Comparison of ENCODE assay signal across 1 cellular context in the genomic region with DNA sequence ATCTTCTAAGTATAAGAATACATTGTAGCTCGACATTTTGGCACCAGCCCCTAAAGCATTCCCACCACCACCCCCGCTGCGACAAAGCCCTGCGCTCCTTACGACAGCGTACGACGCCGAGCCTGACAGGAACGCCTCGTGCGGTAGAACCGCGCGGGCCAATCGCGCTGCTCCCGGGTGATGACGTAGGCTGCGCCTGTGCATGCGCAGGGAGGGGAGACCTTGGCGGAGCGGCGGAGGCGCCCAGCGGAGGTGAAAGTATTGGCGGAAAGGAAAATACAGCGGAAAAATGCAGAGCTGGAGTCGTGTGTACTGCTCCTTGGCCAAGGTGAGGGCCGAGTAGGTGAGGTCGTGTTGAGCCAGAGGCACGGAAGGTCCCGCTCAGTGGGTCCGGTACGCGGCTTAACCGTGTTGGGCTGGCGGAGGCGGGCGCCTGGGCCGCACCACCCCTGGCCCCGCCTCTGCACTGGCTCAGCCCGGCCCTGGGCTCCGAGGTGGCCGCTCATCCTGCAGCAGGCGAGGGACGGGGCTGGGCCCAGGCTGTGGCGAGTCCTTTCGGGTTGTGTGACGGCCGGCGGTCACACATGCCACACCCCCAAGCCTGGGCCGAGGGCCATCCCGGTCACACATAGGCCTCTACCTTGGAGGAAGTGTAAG.
TF ChIP-seq lines count a peak whose summit lies in the region.

A gene with protein sequence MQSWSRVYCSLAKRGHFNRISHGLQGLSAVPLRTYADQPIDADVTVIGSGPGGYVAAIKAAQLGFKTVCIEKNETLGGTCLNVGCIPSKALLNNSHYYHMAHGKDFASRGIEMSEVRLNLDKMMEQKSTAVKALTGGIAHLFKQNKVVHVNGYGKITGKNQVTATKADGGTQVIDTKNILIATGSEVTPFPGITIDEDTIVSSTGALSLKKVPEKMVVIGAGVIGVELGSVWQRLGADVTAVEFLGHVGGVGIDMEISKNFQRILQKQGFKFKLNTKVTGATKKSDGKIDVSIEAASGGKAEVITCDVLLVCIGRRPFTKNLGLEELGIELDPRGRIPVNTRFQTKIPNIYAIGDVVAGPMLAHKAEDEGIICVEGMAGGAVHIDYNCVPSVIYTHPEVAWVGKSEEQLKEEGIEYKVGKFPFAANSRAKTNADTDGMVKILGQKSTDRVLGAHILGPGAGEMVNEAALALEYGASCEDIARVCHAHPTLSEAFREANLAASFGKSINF (plus strand): TSS at position 222 of the 657 bp plus-strand sequence. CDS start 68 bp downstream, at position 290.

TF ChIP-seq in K562, 482 proteins besides CTCF, POLR2A, EP300 and RAD21 (continued from another document and continues in another):
- TF ChIP-seq USF1 (CRISPR knock-in tag; IDR thresholded peaks at IDR 0.05) (no peak; the same call in 1 of the 2 replicates), GABPB2 (CRISPR knock-in tag; conservative IDR thresholded peaks at IDR 0.05) (0 out of 2 replicates have a peak, but pooled peaks have one; percentile 3), NELFE (IDR thresholded peaks at IDR 0.05; ENCODE audit: insufficient read depth, insufficient read length) (no peak), BACH1 (tag; IDR thresholded peaks at IDR 0.05) (no peak), CBX5 (IDR thresholded peaks at IDR 0.05; ENCODE audit: borderline replicate concordance, low read depth) (0 out of 2 replicates have a peak, but pooled peaks have one; percentile 53), RNF2 (IDR thresholded peaks at IDR 0.05) (no peak), CREB5 (CRISPR knock-in tag; IDR thresholded peaks at IDR 0.05) (0 out of 2 replicates have a peak, but pooled peaks have one; percentile 52), PURB (CRISPR knock-in tag; IDR thresholded peaks at IDR 0.05; ENCODE audit: low read depth) (no peak), ATF1 (CRISPR knock-in tag; IDR thresholded peaks at IDR 0.05) (no peak; the same call in 1 of the 2 replicates), ATF1 (tag; IDR thresholded peaks at IDR 0.05) (peak; percentile 99), ZBTB1 (CRISPR knock-in tag; IDR thresholded peaks at IDR 0.05; ENCODE audit: borderline replicate concordance, low read depth) (peak; percentile 95), TCF3 (CRISPR knock-in tag; IDR thresholded peaks at IDR 0.05) (peak; percentile 46), SOX6 (IDR thresholded peaks at IDR 0.05) (no peak; the same call in 1 of the 2 replicates), ELF4 (CRISPR knock-in tag; IDR thresholded peaks at IDR 0.05) (no peak), ATF2 (CRISPR knock-in tag; IDR thresholded peaks at IDR 0.05) (no peak), SREBF1 (IDR thresholded peaks at IDR 0.05; ENCODE audit: borderline replicate concordance, low read depth, low read length) (no peak), DMBX1 (CRISPR knock-in tag; IDR thresholded peaks at IDR 0.05; ENCODE audit: borderline replicate concordance) (no peak), NR0B1 (IDR thresholded peaks at IDR 0.05; ENCODE audit: partially characterized antibody) (no peak), CXXC5 (CRISPR knock-in tag; IDR thresholded peaks at IDR 0.05) (peak; percentile 97), SMARCA4 (IDR thresholded peaks at IDR 0.05) (no peak), PCBP1 (IDR thresholded peaks at IDR 0.05; ENCODE audit: low read depth, low read length, poor library complexity, severe bottlenecking) (no peak), TRIM28 (IDR thresholded peaks at IDR 0.05) (peak; percentile 62; the same call in 1 of the 2 replicates), POLR2AphosphoS5 (IDR thresholded peaks at IDR 0.05; ENCODE audit: control insufficient read depth, insufficient read depth, low read depth, low read length) (peak; percentile 94), PML (IDR thresholded peaks at IDR 0.05; ENCODE audit: low read length) (peak; percentile 87; the same call in 1 of the 2 replicates), SIN3A (IDR thresholded peaks at IDR 0.05; ENCODE audit: borderline replicate concordance in 2 of 2, control insufficient read depth in 1 of 2, low read depth in 2 of 2, low read length in 2 of 2) (peak; percentile 69 to 81; a peak in 2 of 4 replicates), NONO (IDR thresholded peaks at IDR 0.05; ENCODE audit: low read depth in 2 of 2, low read length in 1 of 2) (peak in 1 of 2 experiments; percentile 68; a peak in 2 of 4 replicates), ELF2 (CRISPR knock-in tag; IDR thresholded peaks at IDR 0.05) (no peak; the same call in none of the 2 replicates), NFIC (IDR thresholded peaks at IDR 0.05) (peak; percentile 71), MCM2 (IDR thresholded peaks at IDR 0.05; ENCODE audit: low read depth) (no peak), FOXP1 (CRISPR knock-in tag; IDR thresholded peaks at IDR 0.05) (no peak), FOS (IDR thresholded peaks at IDR 0.05; ENCODE audit: extremely low read depth, insufficient read length) (peak; percentile 48), UBTF (IDR thresholded peaks at IDR 0.05; ENCODE audit: borderline replicate concordance in 1 of 2, low read depth in 2 of 2, low read length in 2 of 2) (peak; percentile 75 to 98; a peak in 3 of 4 replicates), ZNF76 (CRISPR knock-in tag; IDR thresholded peaks at IDR 0.05; ENCODE audit: borderline replicate concordance) (0 out of 2 replicates have a peak, but pooled peaks have one; percentile 10)
- TF ChIP-seq, protein P1, sequence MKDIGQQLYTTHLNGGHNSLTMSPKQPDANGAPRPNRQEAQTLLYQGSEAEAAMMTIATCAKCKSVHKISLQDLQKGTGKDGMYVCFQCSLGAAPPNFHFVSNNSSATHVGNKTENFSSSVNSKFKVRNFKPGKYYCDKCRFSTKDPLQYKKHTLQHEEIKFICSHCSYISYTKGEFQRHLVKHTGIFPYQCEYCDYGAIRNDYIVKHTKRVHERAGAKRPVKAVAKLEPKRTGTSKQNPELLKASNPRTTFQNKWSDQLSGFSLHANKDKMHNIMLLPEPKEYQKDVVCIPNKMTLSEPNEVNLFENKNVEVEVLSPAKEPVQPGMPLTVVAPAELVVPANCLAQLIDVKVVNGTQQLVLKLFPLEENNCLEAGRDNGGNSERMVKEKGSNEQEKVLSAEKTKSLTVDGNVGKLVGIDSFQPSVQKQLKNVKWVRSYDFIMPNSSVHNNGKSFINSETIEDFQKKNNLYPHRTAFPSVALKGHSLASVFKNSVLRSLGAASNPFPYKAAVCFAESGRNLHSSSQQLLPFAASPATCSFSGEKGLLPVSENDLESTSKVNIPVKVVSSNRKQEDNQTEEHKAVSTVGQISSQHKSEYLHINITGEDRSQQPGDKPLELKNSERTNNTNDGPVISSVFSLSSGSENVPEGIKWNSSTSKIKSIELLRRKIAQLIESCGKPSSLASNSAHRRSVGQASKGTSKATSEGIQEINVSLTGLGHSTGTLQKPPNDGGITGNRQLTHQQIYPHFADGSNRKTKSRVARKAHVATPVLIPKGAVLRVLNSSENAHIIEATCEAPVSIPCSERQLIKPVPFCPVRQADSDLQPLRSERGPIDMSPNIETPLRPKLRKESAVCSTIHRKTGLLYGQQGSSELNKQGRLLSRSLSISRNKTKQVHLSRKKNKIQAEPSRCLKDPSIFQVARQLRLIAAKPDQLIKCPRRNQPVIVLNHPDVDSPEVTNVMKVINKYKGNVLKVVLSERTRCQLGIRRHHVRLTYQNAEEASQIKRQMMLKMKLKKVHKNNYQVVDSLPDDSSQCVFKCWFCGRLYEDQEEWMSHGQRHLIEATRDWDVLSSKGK (CRISPR knock-in tag; IDR thresholded peaks at IDR 0.05), result no peak
- TF ChIP-seq, protein P2, sequence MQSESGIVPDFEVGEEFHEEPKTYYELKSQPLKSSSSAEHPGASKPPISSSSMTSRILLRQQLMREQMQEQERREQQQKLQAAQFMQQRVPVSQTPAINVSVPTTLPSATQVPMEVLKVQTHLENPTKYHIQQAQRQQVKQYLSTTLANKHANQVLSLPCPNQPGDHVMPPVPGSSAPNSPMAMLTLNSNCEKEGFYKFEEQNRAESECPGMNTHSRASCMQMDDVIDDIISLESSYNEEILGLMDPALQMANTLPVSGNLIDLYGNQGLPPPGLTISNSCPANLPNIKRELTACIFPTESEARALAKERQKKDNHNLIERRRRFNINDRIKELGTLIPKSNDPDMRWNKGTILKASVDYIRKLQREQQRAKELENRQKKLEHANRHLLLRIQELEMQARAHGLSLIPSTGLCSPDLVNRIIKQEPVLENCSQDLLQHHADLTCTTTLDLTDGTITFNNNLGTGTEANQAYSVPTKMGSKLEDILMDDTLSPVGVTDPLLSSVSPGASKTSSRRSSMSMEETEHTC (IDR thresholded peaks at IDR 0.05), result 0 out of 2 replicates have a peak, but pooled peaks have one; percentile 9
- TF ChIP-seq, protein P3, sequence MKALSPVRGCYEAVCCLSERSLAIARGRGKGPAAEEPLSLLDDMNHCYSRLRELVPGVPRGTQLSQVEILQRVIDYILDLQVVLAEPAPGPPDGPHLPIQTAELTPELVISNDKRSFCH (CRISPR knock-in tag; IDR thresholded peaks at IDR 0.05), result no peak
- TF ChIP-seq, protein P3 (tag; IDR thresholded peaks at IDR 0.05), result no peak; the same call in 1 of the 2 replicates
- TF ChIP-seq, protein P4, sequence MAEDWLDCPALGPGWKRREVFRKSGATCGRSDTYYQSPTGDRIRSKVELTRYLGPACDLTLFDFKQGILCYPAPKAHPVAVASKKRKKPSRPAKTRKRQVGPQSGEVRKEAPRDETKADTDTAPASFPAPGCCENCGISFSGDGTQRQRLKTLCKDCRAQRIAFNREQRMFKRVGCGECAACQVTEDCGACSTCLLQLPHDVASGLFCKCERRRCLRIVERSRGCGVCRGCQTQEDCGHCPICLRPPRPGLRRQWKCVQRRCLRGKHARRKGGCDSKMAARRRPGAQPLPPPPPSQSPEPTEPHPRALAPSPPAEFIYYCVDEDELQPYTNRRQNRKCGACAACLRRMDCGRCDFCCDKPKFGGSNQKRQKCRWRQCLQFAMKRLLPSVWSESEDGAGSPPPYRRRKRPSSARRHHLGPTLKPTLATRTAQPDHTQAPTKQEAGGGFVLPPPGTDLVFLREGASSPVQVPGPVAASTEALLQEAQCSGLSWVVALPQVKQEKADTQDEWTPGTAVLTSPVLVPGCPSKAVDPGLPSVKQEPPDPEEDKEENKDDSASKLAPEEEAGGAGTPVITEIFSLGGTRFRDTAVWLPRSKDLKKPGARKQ (CRISPR knock-in tag; IDR thresholded peaks at IDR 0.05), result no peak
- TF ChIP-seq, protein P5, sequence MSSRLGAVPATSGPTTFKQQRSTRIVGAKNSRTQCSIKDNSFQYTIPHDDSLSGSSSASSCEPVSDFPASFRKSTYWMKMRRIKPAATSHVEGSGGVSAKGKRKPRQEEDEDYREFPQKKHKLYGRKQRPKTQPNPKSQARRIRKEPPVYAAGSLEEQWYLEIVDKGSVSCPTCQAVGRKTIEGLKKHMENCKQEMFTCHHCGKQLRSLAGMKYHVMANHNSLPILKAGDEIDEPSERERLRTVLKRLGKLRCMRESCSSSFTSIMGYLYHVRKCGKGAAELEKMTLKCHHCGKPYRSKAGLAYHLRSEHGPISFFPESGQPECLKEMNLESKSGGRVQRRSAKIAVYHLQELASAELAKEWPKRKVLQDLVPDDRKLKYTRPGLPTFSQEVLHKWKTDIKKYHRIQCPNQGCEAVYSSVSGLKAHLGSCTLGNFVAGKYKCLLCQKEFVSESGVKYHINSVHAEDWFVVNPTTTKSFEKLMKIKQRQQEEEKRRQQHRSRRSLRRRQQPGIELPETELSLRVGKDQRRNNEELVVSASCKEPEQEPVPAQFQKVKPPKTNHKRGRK (tag; IDR thresholded peaks at IDR 0.05), result no peak
